In genomic region chr16:84362410-84362809, GRCh38 we compare ENCODE assay signal across 13 cellular contexts. TPM values are rescaled to one million over a fixed set of nuclear protein-coding genes. Genes with fewer than 3 reads are reported as not detected.
DNase-seq lines count a peak whose midpoint lies in the region; ATAC-seq lines count a peak whose summit lies in the region.
"Had no signal": no experiment of that assay in that cellular context is flagged by ENCODE, and none has a peak within 500 bp of the region (broad histone marks: within the 10 kb centered on the region; RNA-seq: fewer than 3 reads in every experiment).

No MANE protein-coding gene starts in this region.

- H3K9me3 ChIP-seq in ectodermal cell (ENCODE audit: control insufficient read depth, low read length) = no peaks in the 10 kb centered on the region
- H3K9me3 ChIP-seq: SK-N-SH, testis had no signal

- peaks cover 37% of the 10 kb centered on the region for H3K4me1 ChIP-seq in ectodermal cell (ENCODE audit: control insufficient read depth, insufficient read depth, low read length)
- H3K4me1 ChIP-seq: testis had no signal

- DNase-seq in DMS 273 (lab: John Stamatoyannopoulos, UW; ENCODE audit: unreplicated experiment) = peak; percentile 12
- DNase-seq in DMS 273 treated with DMSO at 0.1 percent for 48 hours (lab: John Stamatoyannopoulos, UW) = no peak
- DNase-seq in NCI-H510A (lab: John Stamatoyannopoulos, UW) = peak; percentile 40
- peak; percentile 41 for DNase-seq in putamen (ENCODE audit: low spot score)
- DNase-seq in left ventricle myocardium superior = no peak
- no peak for DNase-seq in cerebellar cortex (ENCODE audit: low spot score)
- DNase-seq: nephron progenitor cell, SK-N-SH, testis had no signal

- WGBS in ectodermal cell, 2 experiments = 16 to 24% methylated on average over 9 of the region's 9 CpGs

- peak overlapping the region; percentile 58 for H3K27ac ChIP-seq in ectodermal cell (ENCODE audit: insufficient read depth, low read depth, low read length, poor library complexity, severe bottlenecking)
- H3K27ac ChIP-seq: 22Rv1, testis had no signal

- intact Hi-C loops in left ventricle myocardium superior (cut with micrococcal nuclease) = no loop called here

- ATAC-seq in left ventricle myocardium superior = no peak
- no peak for ATAC-seq in activated CD4-positive, CD25-positive, alpha-beta regulatory T cell treated with anti-CD3 and anti-CD28 coated beads, Interleukin-2, amount 50 U/mL, for 24 hours

- H3K4me3 ChIP-seq in ectodermal cell (ENCODE audit: insufficient read depth, low read depth, low read length) = no peak overlapping the region
- H3K4me3 ChIP-seq: testis had no signal

- peaks cover 9% of the 10 kb centered on the region for H3K27me3 ChIP-seq in ectodermal cell (ENCODE audit: control insufficient read depth, insufficient read depth, low read length, poor library complexity, severe bottlenecking)
- H3K27me3 ChIP-seq: testis had no signal

- no peaks in the 10 kb centered on the region for H3K36me3 ChIP-seq in ectodermal cell (ENCODE audit: control insufficient read depth, insufficient read depth, low read length)

RNA-seq across cellular contexts. Expression of gene ATP2C2, which starts 5.9 kb away (rescaled TPM):
- polyA plus RNA-seq in ectodermal cell (2013, experiment 1 of 4) = 2.1 TPM
- 1.3 TPM for polyA plus RNA-seq in ectodermal cell (2013, experiment 2 of 4)
- polyA plus RNA-seq in ectodermal cell (2013, experiment 3 of 4) = 3.0 TPM
- 3.5 TPM for polyA plus RNA-seq in ectodermal cell (2013, experiment 4 of 4)
- total RNA-seq in left ventricle myocardium superior = not detected
- total RNA-seq: HT1080 had no signal

Comparison
In these comparisons a context has a peak if more than half of its experiments do, and no peak if none do; other contexts are left out.
1. DNase-seq: peak in DMS 273 (single experiment), NCI-H510A (single experiment) and putamen (single experiment); none in DMS 273 treated with DMSO at 0.1 percent for 48 hours (single experiment), left ventricle myocardium superior (single experiment) and cerebellar cortex (single experiment).